8 cellular contexts compared by ENCODE assay signal in genomic region chr19:50329146-50329925, GRCh38. TPM values are rescaled to one million over a fixed set of nuclear protein-coding genes. Genes with fewer than 3 reads are reported as not detected.
DNase-seq lines count a peak whose midpoint lies in the region; ATAC-seq and TF ChIP-seq lines count a peak whose summit lies in the region.

Gene KCNC3 (minus strand): TSS chr19:50329377. CDS start chr19:50329082, 295 bp downstream.

- CTCF ChIA-PET in CD8-positive, alpha-beta T cell (lab: Charles Lee): no interaction called here
- CTCF ChIA-PET in PC-3 (lab: Charles Lee): interaction anchor here (0.6 to 1.9 kb wide), 17 partner anchors 13 to 1374 kb away, joined by 3 to 35 read pairs (median 8); partner anchors contain the start of gene ZNF473

- peak within 1 kb of the TSS; percentile 69 for H3K4me3 Mint-ChIP-seq in CD8-positive, alpha-beta T cell
- H3K4me3 Mint-ChIP-seq in activated T-helper 2 cell treated with anti-CD3 and anti-CD28 coated beads, Interferon-gamma antibody, Interleukin-2, Interleukin-4, amounts not matched to agents 10 μg/mL and 5 μg/mL and 100 μg/mL, durations not matched to agents 14 hours and 24 hours and 36 hours (ENCODE audit: low read depth): peak within 1 kb of the TSS; percentile 91
- H3K4me3 Mint-ChIP-seq in natural killer cell: peak within 1 kb of the TSS; percentile 82
- peak within 1 kb of the TSS; percentile 92 for H3K4me3 Mint-ChIP-seq in stimulated activated naive B cell treated with anti-CD40 and anti-IgM and Interleukin-4, amounts not matched to agents 10 μg/mL and 1 μg/mL and 100 μg/mL, for 72 hours

- H3K79me2 ChIP-seq in PC-3 (ENCODE audit: low read length): no peaks in the 10 kb centered on the region

- ATAC-seq in CD8-positive, alpha-beta T cell: peak; percentile 54
- ATAC-seq in GM19467 (IDR thresholded peaks at IDR 0.05; ENCODE audit: unreplicated experiment) (peak; percentile 38), PC-3 (peak; percentile 75), natural killer cell (peak; percentile 42 to 76 (median 56))
- peak; percentile 58 for ATAC-seq in stimulated activated naive B cell treated with anti-CD40 and anti-IgM and Interleukin-4, amounts not matched to agents 10 μg/mL and 1 μg/mL and 100 μg/mL, for 72 hours (replicated peaks)

- H3K4me1 ChIP-seq in CD8-positive, alpha-beta T cell (ENCODE audit: insufficient read depth, low read length): peaks cover 58% of the 10 kb centered on the region
- H3K4me1 ChIP-seq in HUES48 (ENCODE audit: control insufficient read depth, insufficient read depth, low read length) (peaks cover 16% of the 10 kb centered on the region), PC-3 (ENCODE audit: insufficient read depth, low read length) (peaks cover 16% of the 10 kb centered on the region; the same call in 1 of the 2 replicates)

- H3K9me2 ChIP-seq in PC-3 (replicated peaks; ENCODE audit: low read length): no peaks in the 10 kb centered on the region

- peak within 1 kb of the TSS; percentile 33; the same call in 1 of the 2 replicates for H3K9ac ChIP-seq in HUES48 (ENCODE audit: low read depth, low read length)
- no peak within 1 kb of the TSS for H3K9ac ChIP-seq in PC-3 (ENCODE audit: low read length)

- no peak within 1 kb of the TSS for H3K4me3 ChIP-seq in CD8-positive, alpha-beta T cell (ENCODE audit: low read depth, low read length)
- H3K4me3 ChIP-seq in HUES48 (ENCODE audit: low read depth, low read length) (peak within 1 kb of the TSS; percentile 79), PC-3 (ENCODE audit: low read length) (peak within 1 kb of the TSS; percentile 64)

- H3K27me3 Mint-ChIP-seq in CD8-positive, alpha-beta T cell (ENCODE audit: low read depth): peaks cover 64% of the 10 kb centered on the region
- peaks cover 15% of the 10 kb centered on the region for H3K27me3 Mint-ChIP-seq in activated T-helper 2 cell treated with anti-CD3 and anti-CD28 coated beads, Interferon-gamma antibody, Interleukin-2, Interleukin-4, amounts not matched to agents 10 μg/mL and 5 μg/mL and 100 μg/mL, durations not matched to agents 14 hours and 24 hours and 36 hours (ENCODE audit: low read depth)
- H3K27me3 Mint-ChIP-seq in natural killer cell (ENCODE audit: low read depth in 2 of 2): peaks cover 44 to 64% of the 10 kb centered on the region in 2 donors
- H3K27me3 Mint-ChIP-seq in stimulated activated naive B cell treated with anti-CD40 and anti-IgM and Interleukin-4, amounts not matched to agents 10 μg/mL and 1 μg/mL and 100 μg/mL, for 72 hours: peaks cover 9 to 12% of the 10 kb centered on the region in 2 donors

- peak; percentile 72 to 89 (median 84) for DNase-seq in CD8-positive, alpha-beta T cell
- DNase-seq in PC-3 (peak; percentile 99), fibroblast of peridontal ligament (ENCODE audit: extremely low read depth) (peak; percentile 37), natural killer cell (no peak)
- peak; percentile 97 for DNase-seq in activated T-helper 2 cell treated with anti-CD3 and anti-CD28 coated beads, Interferon-gamma antibody, Interleukin-2, Interleukin-4, amounts not matched to agents 10 μg/mL and 5 μg/mL and 100 μg/mL, durations not matched to agents 14 hours and 24 hours and 36 hours (ENCODE audit: low spot score)
- DNase-seq in stimulated activated naive B cell treated with anti-CD40 and anti-IgM and Interleukin-4, amounts not matched to agents 10 μg/mL and 1 μg/mL and 100 μg/mL, for 72 hours: peak; percentile 98

- peaks cover 45% of the 10 kb centered on the region for H3K27me3 ChIP-seq in CD8-positive, alpha-beta T cell (ENCODE audit: insufficient read depth, low read length)
- H3K27me3 ChIP-seq in HUES48 (ENCODE audit: control insufficient read depth, insufficient read depth, low read length): peaks cover 20% of the 10 kb centered on the region
- no peaks in the 10 kb centered on the region for H3K27me3 ChIP-seq in PC-3 (ENCODE audit: low read length)

- no peak within 1 kb of the TSS for H3K27ac ChIP-seq in CD8-positive, alpha-beta T cell (ENCODE audit: low read depth, low read length)
- H3K27ac ChIP-seq in HUES48 (ENCODE audit: low read depth, low read length) (peak within 1 kb of the TSS; percentile 84), PC-3 (ENCODE audit: low read length) (no peak within 1 kb of the TSS)

- H3K4me1 Mint-ChIP-seq in CD8-positive, alpha-beta T cell (ENCODE audit: low read depth): peaks cover 59% of the 10 kb centered on the region
- H3K4me1 Mint-ChIP-seq in activated T-helper 2 cell treated with anti-CD3 and anti-CD28 coated beads, Interferon-gamma antibody, Interleukin-2, Interleukin-4, amounts not matched to agents 10 μg/mL and 5 μg/mL and 100 μg/mL, durations not matched to agents 14 hours and 24 hours and 36 hours (ENCODE audit: low read depth): peaks cover 59% of the 10 kb centered on the region
- H3K4me1 Mint-ChIP-seq in natural killer cell: peaks cover 49 to 70% of the 10 kb centered on the region in 2 donors
- H3K4me1 Mint-ChIP-seq in stimulated activated naive B cell treated with anti-CD40 and anti-IgM and Interleukin-4, amounts not matched to agents 10 μg/mL and 1 μg/mL and 100 μg/mL, for 72 hours: peaks cover 61 to 79% of the 10 kb centered on the region in 2 donors

- peaks cover 7% of the 10 kb centered on the region for H3K9me3 Mint-ChIP-seq in CD8-positive, alpha-beta T cell
- no peaks in the 10 kb centered on the region for H3K9me3 Mint-ChIP-seq in activated T-helper 2 cell treated with anti-CD3 and anti-CD28 coated beads, Interferon-gamma antibody, Interleukin-2, Interleukin-4, amounts not matched to agents 10 μg/mL and 5 μg/mL and 100 μg/mL, durations not matched to agents 14 hours and 24 hours and 36 hours
- H3K9me3 Mint-ChIP-seq in natural killer cell: peaks cover 3 to 4% of the 10 kb centered on the region in 2 donors
- no peaks in the 10 kb centered on the region for H3K9me3 Mint-ChIP-seq in stimulated activated naive B cell treated with anti-CD40 and anti-IgM and Interleukin-4, amounts not matched to agents 10 μg/mL and 1 μg/mL and 100 μg/mL, for 72 hours

- no peaks in the 10 kb centered on the region for H3F3A ChIP-seq in PC-3 (ENCODE audit: low read length, unreplicated experiment)

- H3K36me3 ChIP-seq in CD8-positive, alpha-beta T cell (ENCODE audit: insufficient read depth, low read length): no peaks in the 10 kb centered on the region
- no peaks in the 10 kb centered on the region for H3K36me3 ChIP-seq in HUES48 (ENCODE audit: control insufficient read depth, insufficient read depth, low read length)
- H3K36me3 ChIP-seq in PC-3 (ENCODE audit: low read depth, low read length): no peaks in the 10 kb centered on the region

- no peak for TF ChIP-seq CTCF in CD8-positive, alpha-beta T cell (IDR thresholded peaks at IDR 0.05)
- no peak for TF ChIP-seq CTCF in PC-3 (conservative IDR thresholded peaks at IDR 0.05; ENCODE audit: low read depth, low read length)
- no peak for TF ChIP-seq CTCF in natural killer cell (IDR thresholded peaks at IDR 0.05)

- intact Hi-C loops in CD8-positive, alpha-beta T cell (cut with DNase I, micrococcal nuclease): no loop called here
- intact Hi-C loops in PC-3 (cut with micrococcal nuclease): loop anchor here (1.0 to 2.0 kb wide), 4 partner anchors 29 to 461 kb away; partner anchors contain the start of gene JOSD2
- intact Hi-C loops in activated T-helper 2 cell treated with anti-CD3 and anti-CD28 coated beads, Interferon-gamma antibody, Interleukin-2, Interleukin-4, amounts not matched to agents 10 μg/mL and 5 μg/mL and 100 μg/mL, durations not matched to agents 14 hours and 24 hours and 36 hours (cut with micrococcal nuclease): loop anchor here (2.0 kb wide), 1 partner anchor 401 kb away; the partner anchor contains the start of genes ATF5 and NUP62
- intact Hi-C loops in natural killer cell (cut with micrococcal nuclease): no loop called here

- H2AFZ ChIP-seq in PC-3 (ENCODE audit: low read length): peak within 1 kb of the TSS; percentile 76

- H3K4me2 ChIP-seq in PC-3 (ENCODE audit: low read length): peak within 1 kb of the TSS; percentile 86

- POLR2A ChIA-PET in CD8-positive, alpha-beta T cell (lab: Charles Lee): no interaction called here
- POLR2A ChIA-PET in PC-3 (lab: Charles Lee; ENCODE audit: unreplicated experiment): interaction anchor here (0.5 to 1.0 kb wide), 8 partner anchors 15 to 490 kb away, joined by 3 to 7 read pairs (median 5); partner anchors contain the start of gene NR1H2

- H4K20me1 ChIP-seq in PC-3 (ENCODE audit: low read length): peaks cover 13% of the 10 kb centered on the region; the same call in 1 of the 2 replicates

- no peaks in the 10 kb centered on the region for H3K9me3 ChIP-seq in CD8-positive, alpha-beta T cell (ENCODE audit: low read length)
- no peaks in the 10 kb centered on the region for H3K9me3 ChIP-seq in HUES48 (ENCODE audit: control insufficient read depth, insufficient read depth, low read length)
- no peaks in the 10 kb centered on the region for H3K9me3 ChIP-seq in PC-3 (ENCODE audit: low read length)

- H3K27ac Mint-ChIP-seq in CD8-positive, alpha-beta T cell: no peak within 1 kb of the TSS
- H3K27ac Mint-ChIP-seq in activated T-helper 2 cell treated with anti-CD3 and anti-CD28 coated beads, Interferon-gamma antibody, Interleukin-2, Interleukin-4, amounts not matched to agents 10 μg/mL and 5 μg/mL and 100 μg/mL, durations not matched to agents 14 hours and 24 hours and 36 hours: peak within 1 kb of the TSS; percentile 95
- peak within 1 kb of the TSS; percentile 45 to 78 for H3K27ac Mint-ChIP-seq in natural killer cell
- peak within 1 kb of the TSS; percentile 95 for H3K27ac Mint-ChIP-seq in stimulated activated naive B cell treated with anti-CD40 and anti-IgM and Interleukin-4, amounts not matched to agents 10 μg/mL and 1 μg/mL and 100 μg/mL, for 72 hours

- no peaks in the 10 kb centered on the region for H3K36me3 Mint-ChIP-seq in CD8-positive, alpha-beta T cell
- peaks cover 19% of the 10 kb centered on the region for H3K36me3 Mint-ChIP-seq in activated T-helper 2 cell treated with anti-CD3 and anti-CD28 coated beads, Interferon-gamma antibody, Interleukin-2, Interleukin-4, amounts not matched to agents 10 μg/mL and 5 μg/mL and 100 μg/mL, durations not matched to agents 14 hours and 24 hours and 36 hours (ENCODE audit: low read depth)
- H3K36me3 Mint-ChIP-seq in natural killer cell: peaks cover 22% of the 10 kb centered on the region
- H3K36me3 Mint-ChIP-seq in stimulated activated naive B cell treated with anti-CD40 and anti-IgM and Interleukin-4, amounts not matched to agents 10 μg/mL and 1 μg/mL and 100 μg/mL, for 72 hours: peaks cover 40 to 53% of the 10 kb centered on the region in 2 donors

- BruUV-seq in PC-3 (replicated peaks; lab: Mats Ljungman, UMichigan): TSS peak; percentile 59

RNA-seq across cellular contexts. Expression of gene KCNC3, which starts in this region (rescaled TPM):
- total RNA-seq in CD8-positive, alpha-beta T cell: under 1 TPM; 0.08 to 0.39 TPM
- total RNA-seq in PC-3 (2014; rRNA removed) (3.1 and 3.6 TPM in 2 replicates), natural killer cell (1 to 10 TPM in 1 of 3 donors, under 1 TPM in 2; 0.57 to 3.2 (median 0.68) TPM)
- 17.6 and 19.2 TPM in 2 replicates for total RNA-seq in activated T-helper 2 cell treated with anti-CD3 and anti-CD28 coated beads, Interferon-gamma antibody, Interleukin-2, Interleukin-4, amounts not matched to agents 10 μg/mL and 5 μg/mL and 100 μg/mL, durations not matched to agents 14 hours and 24 hours and 36 hours

Comparison
In these comparisons a context has a peak if more than half of its experiments do, and no peak if none do; other contexts are left out.
1. Peak in DNase-seq and ATAC-seq in CD8-positive, alpha-beta T cell; RNA of the gene not detected or under 1 TPM.
2. intact Hi-C loops: an anchor here in PC-3 (1.0 to 2.0 kb wide) and activated T-helper 2 cell treated with anti-CD3 and anti-CD28 coated beads, Interferon-gamma antibody, Interleukin-2, Interleukin-4, amounts not matched to agents 10 μg/mL and 5 μg/mL and 100 μg/mL, durations not matched to agents 14 hours and 24 hours and 36 hours (2.0 kb wide); none called in CD8-positive, alpha-beta T cell and natural killer cell.